In genomic region chr5:16886366-16886736, GRCh38 we compare ENCODE assay signal across 14 cellular contexts. TPM values are rescaled to one million over a fixed set of nuclear protein-coding genes. Genes with fewer than 3 reads are reported as not detected.
DNase-seq lines count a peak whose midpoint lies in the region; ATAC-seq and TF ChIP-seq lines count a peak whose summit lies in the region.
"Had no signal": no experiment of that assay in that cellular context is flagged by ENCODE, and none has a peak within 500 bp of the region (broad histone marks: within the 10 kb centered on the region; RNA-seq: fewer than 3 reads in every experiment).

No MANE protein-coding gene starts in this region.

- POLR2A ChIA-PET in Caco-2 (lab: Charles Lee) = no interaction called here

- peaks cover 48% of the 10 kb centered on the region for H3K4me1 Mint-ChIP-seq in Caco-2 (ENCODE audit: low read depth, unreplicated experiment)

- peak overlapping the region; percentile 60 for H3K4me2 ChIP-seq in skeletal muscle satellite cell (ENCODE audit: low read length)

- H3K4me3 Mint-ChIP-seq in Caco-2 (ENCODE audit: unreplicated experiment) = peak overlapping the region; percentile 18
- H3K4me3 Mint-ChIP-seq: effector memory CD8-positive, alpha-beta T cell; T-helper 1 cell treated with Interleukin-12 subunit alpha and Interleukin-12 subunit beta and Interleukin-4 antibody, amounts not matched to agents 30 μg/mL and 1 μg/mL, for 36 hours had no signal

- H3K36me3 Mint-ChIP-seq in Caco-2 (ENCODE audit: insufficient read depth, unreplicated experiment) = peaks cover 36% of the 10 kb centered on the region

- no peak for ATAC-seq in GM19455 (IDR thresholded peaks at IDR 0.05; ENCODE audit: unreplicated experiment)
- ATAC-seq: effector memory CD8-positive, alpha-beta T cell; HepG2 had no signal

- DNase-seq in Caco-2 = no peak
- DNase-seq in SK-MEL-5 (ENCODE audit: low read depth, low spot score) = peak; percentile 52
- DNase-seq in foreskin fibroblast = peak; percentile 49 to 73
- DNase-seq in caudate nucleus (lab: John Stamatoyannopoulos, UW) = no peak
- DNase-seq in activated CD4-positive, alpha-beta T cell treated with anti-CD3 and anti-CD28 coated beads, Interleukin-2, amount 50 U/mL, for 4 hours = no peak
- no peak for DNase-seq in NCI-H2107 treated with DMSO at 0.1 percent for 48 hours (lab: John Stamatoyannopoulos, UW; ENCODE audit: unreplicated experiment)
- DNase-seq: activated naive CD4-positive, alpha-beta T cell treated with anti-CD3 and anti-CD28 coated beads, Interleukin-2, amount 50 U/mL, for 16 hours; effector memory CD8-positive, alpha-beta T cell; NCI-H1694; stimulated activated CD4-positive, alpha-beta T cell treated with anti-CD3 and anti-CD28 coated beads, Interleukin-12 subunit alpha, Interleukin-12 subunit beta, amount 100 ng/mL, for 4 hours had no signal

- intact Hi-C loops in Caco-2 (cut with micrococcal nuclease; ENCODE audit: unreplicated experiment) = no loop called here

- no peaks in the 10 kb centered on the region for H3K36me3 ChIP-seq in Caco-2 (ENCODE audit: control insufficient read depth, insufficient read depth, low read length)
- no peaks in the 10 kb centered on the region for H3K36me3 ChIP-seq in skeletal muscle satellite cell (ENCODE audit: insufficient read depth, low read length)

- BruUV-seq in Caco-2 (replicated peaks; lab: Mats Ljungman, UMichigan) = no TSS peak

- peaks cover 88% of the 10 kb centered on the region for H3K4me1 ChIP-seq in Caco-2
- H3K4me1 ChIP-seq in skeletal muscle satellite cell (ENCODE audit: control insufficient read depth, insufficient read depth, low read length) = peaks cover 66% of the 10 kb centered on the region

- H3K27ac ChIP-seq in caudate nucleus (ENCODE audit: low read depth, low read length) = no peak overlapping the region

- CTCF ChIA-PET in Caco-2 (lab: Charles Lee) = no interaction called here

- H3K9ac ChIP-seq in skeletal muscle satellite cell (ENCODE audit: low read depth, low read length) = peak overlapping the region; percentile 78

- in situ Hi-C loops in SK-MEL-5 (cut with HindIII; ENCODE audit: low pct_unique_long_range_greater_than_20kb, low sequenced_read_pairs) = no loop called here

- no peaks in the 10 kb centered on the region for H3K9me3 ChIP-seq in Caco-2
- H3K9me3 ChIP-seq in skeletal muscle satellite cell (replicated peaks; ENCODE audit: low read length) = no peaks in the 10 kb centered on the region

- H3K27me3 ChIP-seq in Caco-2 (replicated peaks; ENCODE audit: control insufficient read depth, insufficient read depth, low read length) (no peaks in the 10 kb centered on the region), skeletal muscle satellite cell (ENCODE audit: control insufficient read depth, insufficient read depth, low read length) (no peaks in the 10 kb centered on the region)

- H3K27ac Mint-ChIP-seq in Caco-2 (ENCODE audit: unreplicated experiment) = peak overlapping the region; percentile 80
- H3K27ac Mint-ChIP-seq: effector memory CD8-positive, alpha-beta T cell; T-helper 1 cell treated with Interleukin-12 subunit alpha and Interleukin-12 subunit beta and Interleukin-4 antibody, amounts not matched to agents 30 μg/mL and 1 μg/mL, for 36 hours had no signal

- H3K27me3 Mint-ChIP-seq in Caco-2 (ENCODE audit: insufficient read depth, unreplicated experiment) = no peaks in the 10 kb centered on the region
- H3K27me3 Mint-ChIP-seq: effector memory CD8-positive, alpha-beta T cell had no signal

- H3K4me3 ChIP-seq in Caco-2 (ENCODE audit: low read depth, low read length) (no peak overlapping the region), foreskin fibroblast (ENCODE audit: low read depth in 1 of 2, low read length in 2 of 2) (no peak overlapping the region), skeletal muscle satellite cell (ENCODE audit: low read length) (no peak overlapping the region)

- TF ChIP-seq CTCF in Caco-2 (IDR thresholded peaks at IDR 0.05; ENCODE audit: insufficient read depth in 1 of 2, low read depth in 1 of 2, low read length in 1 of 2, severe bottlenecking in 1 of 2, unreplicated experiment in 1 of 2) = no peak
- no peak for TF ChIP-seq CTCF in foreskin fibroblast (IDR thresholded peaks at IDR 0.05; ENCODE audit: low read depth, low read length)

- no peaks in the 10 kb centered on the region for H3K9me3 Mint-ChIP-seq in Caco-2 (ENCODE audit: unreplicated experiment)
- H3K9me3 Mint-ChIP-seq: T-helper 1 cell treated with Interleukin-12 subunit alpha and Interleukin-12 subunit beta and Interleukin-4 antibody, amounts not matched to agents 30 μg/mL and 1 μg/mL, for 36 hours had no signal

RNA-seq across cellular contexts. Expression of gene MYO10, which starts 49.7 kb away (rescaled TPM):
- total RNA-seq in Caco-2 (2022) = 67.6 and 73.3 TPM in 2 replicates
- total RNA-seq in SK-MEL-5 (2014; rRNA removed; shearing (Covaris generic)) = 161 and 191 TPM in 2 replicates
- polyA plus RNA-seq in SK-MEL-5 (2015; cell fraction: cytosol; rRNA removed) = 117 and 156 TPM in 2 replicates
- polyA plus RNA-seq in SK-MEL-5 (2015; cell fraction: nucleus; rRNA removed) = 66.9 and 85.6 TPM in 2 replicates
- 6.8 and 9.4 TPM in 2 replicates for total RNA-seq in skeletal muscle satellite cell (2012; rRNA removed)

Comparison
In these comparisons a context has a peak if more than half of its experiments do, and no peak if none do; other contexts are left out.
1. DNase-seq: peak in SK-MEL-5 (single experiment) and foreskin fibroblast (2 of 2); none in Caco-2 (0 of 2), caudate nucleus (0 of 61), activated CD4-positive, alpha-beta T cell treated with anti-CD3 and anti-CD28 coated beads, Interleukin-2, amount 50 U/mL, for 4 hours (0 of 2) and NCI-H2107 treated with DMSO at 0.1 percent for 48 hours (single experiment).